25 cellular contexts compared by ENCODE assay signal in genomic region chr7:6279937-6280336, GRCh38.
"Had no signal": no experiment of that assay in that cellular context is flagged by ENCODE, and none has a peak within 500 bp of the region (broad histone marks: within the 10 kb centered on the region; RNA-seq: fewer than 3 reads in every experiment).

No MANE protein-coding gene starts in this region.

- H3K4me1 ChIP-seq: colonic mucosa, esophagus muscularis mucosa, gastroesophageal sphincter, heart left ventricle, left lung, neural progenitor cell, psoas muscle, upper lobe of left lung had no signal

- H3K27me3 ChIP-seq: colonic mucosa, esophagus muscularis mucosa, foreskin keratinocyte, gastroesophageal sphincter, heart left ventricle, hepatocyte, left lung, neural progenitor cell, tibial nerve, upper lobe of left lung had no signal

- DNase-seq: colonic mucosa; effector CD8-positive, alpha-beta T cell; foreskin keratinocyte; heart left ventricle; left cardiac atrium; left lung; mesenchymal stem cell; midbrain; naive thymus-derived CD4-positive, alpha-beta T cell; nucleus accumbens; psoas muscle; right cardiac atrium; stimulated activated CD4-positive, alpha-beta T cell treated with anti-CD3 and anti-CD28 coated beads, Interleukin-15, amount 100 ng/mL, for 24 hours; stimulated activated CD4-positive, alpha-beta T cell treated with anti-CD3 and anti-CD28 coated beads, Interleukin-2, amount 100 ng/mL, for 48 hours; stimulated activated naive B cell treated with anti-CD40 and anti-IgM and Interleukin-4, amounts not matched to agents 10 μg/mL and 1 μg/mL and 100 μg/mL, for 72 hours; upper lobe of left lung had no signal

- H3K9ac ChIP-seq: neural progenitor cell had no signal

- ATAC-seq: foreskin keratinocyte; gastroesophageal sphincter; heart left ventricle; left cardiac atrium; left lung; naive thymus-derived CD4-positive, alpha-beta T cell; psoas muscle; right cardiac atrium; stimulated activated naive B cell treated with anti-CD40 and anti-IgM and Interleukin-4, amounts not matched to agents 10 μg/mL and 1 μg/mL and 100 μg/mL, for 72 hours had no signal

- FAIRE-seq: endothelial cell of umbilical vein, islet of Langerhans had no signal

- H3K27ac ChIP-seq: colonic mucosa, esophagus muscularis mucosa, foreskin keratinocyte, gastroesophageal sphincter, heart left ventricle, hepatocyte, left lung, neural progenitor cell, psoas muscle, skin epidermis, thoracic aorta, tibial nerve, upper lobe of left lung had no signal

- H3K4me3 ChIP-seq: colonic mucosa, esophagus muscularis mucosa, gastroesophageal sphincter, heart left ventricle, hepatocyte, left lung, neural progenitor cell, psoas muscle, skin epidermis, thoracic aorta, tibial nerve, upper lobe of left lung had no signal

- H3K9me3 ChIP-seq: colonic mucosa, esophagus muscularis mucosa, gastroesophageal sphincter, heart left ventricle, left lung, psoas muscle, thoracic aorta, tibial nerve, upper lobe of left lung had no signal

- H3K36me3 ChIP-seq: colonic mucosa, esophagus muscularis mucosa, gastroesophageal sphincter, heart left ventricle, left lung, neural progenitor cell, thoracic aorta, tibial nerve, upper lobe of left lung had no signal

- H2AFZ ChIP-seq: hepatocyte, neural progenitor cell had no signal

- H3K79me2 ChIP-seq: hepatocyte had no signal

- H3K4me2 ChIP-seq: hepatocyte, neural progenitor cell had no signal
